Comparison of ENCODE assay signal across 26 cellular contexts in genomic region chr13:49329831-49330545, GRCh38.
"Had no signal": no experiment of that assay in that cellular context is flagged by ENCODE, and none has a peak within 500 bp of the region (broad histone marks: within the 10 kb centered on the region; RNA-seq: fewer than 3 reads in every experiment).

No MANE protein-coding gene starts in this region.

- DNase-seq: activated CD4-positive, alpha-beta memory T cell treated with anti-CD3 and anti-CD28 coated beads, Interleukin-2, amount 10 ng/mL, durations not matched to agents 7 days and 5 days; activated CD4-positive, alpha-beta T cell treated with anti-CD3 and anti-CD28 coated beads for 48 hours; activated CD4-positive, CD25-positive, alpha-beta regulatory T cell; activated gamma-delta T cell; aorta; brain microvascular endothelial cell; dorsolateral prefrontal cortex; effector memory CD8-positive, alpha-beta T cell; esophagus squamous epithelium; gastrocnemius medialis; hypothalamus; left cardiac atrium; right cardiac atrium; stimulated activated CD4-positive, alpha-beta T cell treated with anti-CD3 and anti-CD28 coated beads, Interleukin-1b, Interleukin-23, amount 100 ng/mL, for 48 hours; T-helper 9 cell; upper lobe of left lung had no signal

- H2AFZ ChIP-seq: parathyroid adenoma had no signal

- H3K9ac ChIP-seq: parathyroid adenoma had no signal

- ATAC-seq: effector memory CD8-positive, alpha-beta T cell; gastrocnemius medialis; left cardiac atrium; right cardiac atrium had no signal

- H3K79me2 ChIP-seq: parathyroid adenoma had no signal

- H3K27me3 ChIP-seq: brain microvascular endothelial cell, dorsolateral prefrontal cortex, esophagus squamous epithelium, gastrocnemius medialis, neutrophil, suprapubic skin, upper lobe of left lung had no signal

- H3K36me3 Mint-ChIP-seq: activated naive CD4-positive, alpha-beta T cell treated with anti-CD3 and anti-CD28 coated beads, Interleukin-2, amount 50 U/mL, for 24 hours had no signal

- H3K4me3 ChIP-seq: dorsolateral prefrontal cortex, esophagus squamous epithelium, gastrocnemius medialis, skin epidermis, suprapubic skin, upper lobe of left lung had no signal

- H3K4me1 ChIP-seq: esophagus squamous epithelium, parathyroid adenoma, suprapubic skin had no signal

- H3K27ac Mint-ChIP-seq: activated CD4-positive, alpha-beta memory T cell treated with anti-CD3 and anti-CD28 coated beads, Interleukin-2, amount 10 ng/mL, durations not matched to agents 7 days and 5 days; activated naive CD4-positive, alpha-beta T cell treated with anti-CD3 and anti-CD28 coated beads, Interleukin-2, amount 50 U/mL, for 24 hours; activated T-helper 1 cell treated with anti-CD3 and anti-CD28 coated beads, Interleukin-12 subunit alpha, Interleukin-12 subunit beta, Interleukin-2, Interleukin-4 antibody, amounts not matched to agents 30 ng/mL and 10 ng/mL and 1 ng/mL, durations not matched to agents 14 hours and 24 hours and 36 hours; nephron; stimulated activated naive CD8-positive, alpha-beta T cell treated with anti-CD3 and anti-CD28 coated beads, Interleukin-15, Interleukin-2, amounts not matched to agents 100 ng/mL and 50 ng/mL, for 24 hours had no signal

- H3K4me3 Mint-ChIP-seq: activated CD4-positive, alpha-beta memory T cell treated with anti-CD3 and anti-CD28 coated beads, Interleukin-2, amount 10 ng/mL, durations not matched to agents 7 days and 5 days; activated naive CD4-positive, alpha-beta T cell treated with anti-CD3 and anti-CD28 coated beads, Interleukin-2, amount 50 U/mL, for 24 hours; activated T-helper 1 cell treated with anti-CD3 and anti-CD28 coated beads, Interleukin-12 subunit alpha, Interleukin-12 subunit beta, Interleukin-2, Interleukin-4 antibody, amounts not matched to agents 30 ng/mL and 10 ng/mL and 1 ng/mL, durations not matched to agents 14 hours and 24 hours and 36 hours; central memory CD8-positive, alpha-beta T cell; effector memory CD8-positive, alpha-beta T cell; nephron; stimulated activated naive CD8-positive, alpha-beta T cell treated with anti-CD3 and anti-CD28 coated beads, Interleukin-15, Interleukin-2, amounts not matched to agents 100 ng/mL and 50 ng/mL, for 24 hours had no signal

- H3K9me3 ChIP-seq: esophagus squamous epithelium, gastrocnemius medialis, neutrophil, suprapubic skin, upper lobe of left lung had no signal

- H3K27ac ChIP-seq: brain microvascular endothelial cell, dorsolateral prefrontal cortex, esophagus squamous epithelium, gastrocnemius medialis, neutrophil, parathyroid adenoma, skin epidermis, suprapubic skin, upper lobe of left lung had no signal

- FAIRE-seq: islet of Langerhans had no signal

- H3K9me3 Mint-ChIP-seq: activated CD4-positive, alpha-beta memory T cell treated with anti-CD3 and anti-CD28 coated beads, Interleukin-2, amount 10 ng/mL, durations not matched to agents 7 days and 5 days; activated naive CD4-positive, alpha-beta T cell treated with anti-CD3 and anti-CD28 coated beads, Interleukin-2, amount 50 U/mL, for 24 hours; activated T-helper 1 cell treated with anti-CD3 and anti-CD28 coated beads, Interleukin-12 subunit alpha, Interleukin-12 subunit beta, Interleukin-2, Interleukin-4 antibody, amounts not matched to agents 30 ng/mL and 10 ng/mL and 1 ng/mL, durations not matched to agents 14 hours and 24 hours and 36 hours; central memory CD8-positive, alpha-beta T cell; effector memory CD8-positive, alpha-beta T cell; nephron; stimulated activated naive CD8-positive, alpha-beta T cell treated with anti-CD3 and anti-CD28 coated beads, Interleukin-15, Interleukin-2, amounts not matched to agents 100 ng/mL and 50 ng/mL, for 24 hours had no signal

- H3K4me1 Mint-ChIP-seq: activated CD4-positive, alpha-beta memory T cell treated with anti-CD3 and anti-CD28 coated beads, Interleukin-2, amount 10 ng/mL, durations not matched to agents 7 days and 5 days; activated naive CD4-positive, alpha-beta T cell treated with anti-CD3 and anti-CD28 coated beads, Interleukin-2, amount 50 U/mL, for 24 hours; central memory CD8-positive, alpha-beta T cell; nephron had no signal

- H3K36me3 ChIP-seq: brain microvascular endothelial cell, neutrophil had no signal

- H3K27me3 Mint-ChIP-seq: activated CD4-positive, alpha-beta memory T cell treated with anti-CD3 and anti-CD28 coated beads, Interleukin-2, amount 10 ng/mL, durations not matched to agents 7 days and 5 days; activated naive CD4-positive, alpha-beta T cell treated with anti-CD3 and anti-CD28 coated beads, Interleukin-2, amount 50 U/mL, for 24 hours; central memory CD8-positive, alpha-beta T cell; effector memory CD8-positive, alpha-beta T cell; stimulated activated naive CD8-positive, alpha-beta T cell treated with anti-CD3 and anti-CD28 coated beads, Interleukin-15, Interleukin-2, amounts not matched to agents 100 ng/mL and 50 ng/mL, for 24 hours had no signal
